ENCODE assay signal across 9 cellular contexts in genomic region chr11:13962562-13963168, GRCh38. TPM values are rescaled to one million over a fixed set of nuclear protein-coding genes. Genes with fewer than 3 reads are reported as not detected.
DNase-seq lines count a peak whose midpoint lies in the region; ATAC-seq and TF ChIP-seq lines count a peak whose summit lies in the region.
"Had no signal": no experiment of that assay in that cellular context is flagged by ENCODE, and none has a peak within 500 bp of the region (broad histone marks: within the 10 kb centered on the region; RNA-seq: fewer than 3 reads in every experiment).

TSS of gene SPON1 (plus strand) at chr11:13962723. CDS start at chr11:13962905, 182 bp downstream.

- H3K36me3 ChIP-seq in H7 (replicated peaks; ENCODE audit: control insufficient read depth, insufficient read depth, low read length): no peaks in the 10 kb centered on the region
- H3K36me3 ChIP-seq in muscle layer of colon (ENCODE audit: insufficient read depth, low read length): no peaks in the 10 kb centered on the region
- no peaks in the 10 kb centered on the region for H3K36me3 ChIP-seq in suprapubic skin

- H3K4me3 ChIP-seq in H7 (ENCODE audit: insufficient read depth, low read depth, low read length) (peak within 1 kb of the TSS; percentile 47), muscle layer of colon (ENCODE audit: low read depth in 1 of 2, low read length in 2 of 2) (peak within 1 kb of the TSS; percentile 45 to 48), suprapubic skin (peak within 1 kb of the TSS; percentile 49)

- 3% methylated on average over 48 of the region's 74 CpGs for WGBS in suprapubic skin

- peak within 1 kb of the TSS; percentile 94 for H3K4me3 Mint-ChIP-seq in endothelial cell (ENCODE audit: unreplicated experiment)

- peaks cover 16% of the 10 kb centered on the region for H3K27me3 Mint-ChIP-seq in endothelial cell (ENCODE audit: unreplicated experiment)

- TF ChIP-seq POLR2A in suprapubic skin (IDR thresholded peaks at IDR 0.05): no peak

- H3K9me3 ChIP-seq in muscle layer of colon (ENCODE audit: low read length) (no peaks in the 10 kb centered on the region), suprapubic skin (no peaks in the 10 kb centered on the region)

- peaks cover 8% of the 10 kb centered on the region for H3K36me3 Mint-ChIP-seq in endothelial cell (ENCODE audit: low read depth, unreplicated experiment)

- peaks cover 17% of the 10 kb centered on the region for H3K4me1 ChIP-seq in muscle layer of colon (ENCODE audit: insufficient read depth, low read length)
- peaks cover 28% of the 10 kb centered on the region for H3K4me1 ChIP-seq in suprapubic skin

- H3K27ac Mint-ChIP-seq in endothelial cell (ENCODE audit: unreplicated experiment): peak within 1 kb of the TSS; percentile 81

- DNase-seq in H7 (peak; percentile 89), endothelial cell (ENCODE audit: low spot score) (peak; percentile 79), suprapubic skin (ENCODE audit: low spot score in 2 of 2) (peak in 1 of 2 donors; percentile 64), HT-29 (ENCODE audit: low spot score) (no peak), HuH-7.5 (ENCODE audit: low spot score) (no peak)
- DNase-seq in activated CD4-positive, alpha-beta T cell treated with anti-CD3 and anti-CD28 coated beads, Interleukin-2, amount 50 U/mL, for 48 hours: peak; percentile 46 to 56

- H3K4me1 Mint-ChIP-seq in endothelial cell (ENCODE audit: unreplicated experiment): peaks cover 34% of the 10 kb centered on the region

- H3K27ac ChIP-seq in muscle layer of colon (ENCODE audit: low read depth, low read length) (no peak within 1 kb of the TSS), suprapubic skin (peak within 1 kb of the TSS; percentile 15)
- H3K27ac ChIP-seq: HL-60 had no signal

- TF ChIP-seq CTCF in endothelial cell (IDR thresholded peaks at IDR 0.05; ENCODE audit: unreplicated experiment) (no peak), suprapubic skin (IDR thresholded peaks at IDR 0.05) (no peak)

- H3K9ac ChIP-seq in muscle layer of colon (ENCODE audit: low read length): no peak within 1 kb of the TSS

- H3K9me3 Mint-ChIP-seq in endothelial cell (ENCODE audit: unreplicated experiment): no peaks in the 10 kb centered on the region

- H3K27me3 ChIP-seq in H7 (ENCODE audit: control insufficient read depth, insufficient read depth, low read length): peaks cover 69% of the 10 kb centered on the region
- H3K27me3 ChIP-seq in muscle layer of colon (ENCODE audit: control insufficient read depth in 1 of 2, insufficient read depth in 2 of 2, low read length in 2 of 2): peaks cover 40 to 54% of the 10 kb centered on the region in 2 donors
- H3K27me3 ChIP-seq in suprapubic skin: peaks cover 66% of the 10 kb centered on the region

- ATAC-seq in GM18909 (IDR thresholded peaks at IDR 0.05; ENCODE audit: poor library complexity, unreplicated experiment): no peak

- no peak for TF ChIP-seq EP300 in suprapubic skin (IDR thresholded peaks at IDR 0.05)

RNA-seq across cellular contexts. Expression of gene SPON1, which starts in this region (rescaled TPM):
- 3.9 and 4.6 TPM in 2 replicates for total RNA-seq in H7 (2014; rRNA removed; shearing (Covaris generic))
- 120 TPM for total RNA-seq in endothelial cell (ENCODE audit: unreplicated experiment)
- total RNA-seq in suprapubic skin: 10 to 100 TPM in 3 of 4 donors, 1 to 10 TPM in 1; 8.0 to 16.1 (median 11.3) TPM
- total RNA-seq in HT-29 (2014; rRNA removed; shearing (Covaris generic)): not detected in 2 replicates

Comparison
In these comparisons a context has a peak if more than half of its experiments do, and no peak if none do; other contexts are left out.
1. DNase-seq: peak in H7 (single experiment), activated CD4-positive, alpha-beta T cell treated with anti-CD3 and anti-CD28 coated beads, Interleukin-2, amount 50 U/mL, for 48 hours (2 of 2) and endothelial cell (single experiment); none in HT-29 (single experiment) and HuH-7.5 (single experiment).
2. Peak in every context shown above with its lines, with median percentiles within 50 percentile points of each other: H3K4me3 ChIP-seq.